In the genomic region with DNA sequence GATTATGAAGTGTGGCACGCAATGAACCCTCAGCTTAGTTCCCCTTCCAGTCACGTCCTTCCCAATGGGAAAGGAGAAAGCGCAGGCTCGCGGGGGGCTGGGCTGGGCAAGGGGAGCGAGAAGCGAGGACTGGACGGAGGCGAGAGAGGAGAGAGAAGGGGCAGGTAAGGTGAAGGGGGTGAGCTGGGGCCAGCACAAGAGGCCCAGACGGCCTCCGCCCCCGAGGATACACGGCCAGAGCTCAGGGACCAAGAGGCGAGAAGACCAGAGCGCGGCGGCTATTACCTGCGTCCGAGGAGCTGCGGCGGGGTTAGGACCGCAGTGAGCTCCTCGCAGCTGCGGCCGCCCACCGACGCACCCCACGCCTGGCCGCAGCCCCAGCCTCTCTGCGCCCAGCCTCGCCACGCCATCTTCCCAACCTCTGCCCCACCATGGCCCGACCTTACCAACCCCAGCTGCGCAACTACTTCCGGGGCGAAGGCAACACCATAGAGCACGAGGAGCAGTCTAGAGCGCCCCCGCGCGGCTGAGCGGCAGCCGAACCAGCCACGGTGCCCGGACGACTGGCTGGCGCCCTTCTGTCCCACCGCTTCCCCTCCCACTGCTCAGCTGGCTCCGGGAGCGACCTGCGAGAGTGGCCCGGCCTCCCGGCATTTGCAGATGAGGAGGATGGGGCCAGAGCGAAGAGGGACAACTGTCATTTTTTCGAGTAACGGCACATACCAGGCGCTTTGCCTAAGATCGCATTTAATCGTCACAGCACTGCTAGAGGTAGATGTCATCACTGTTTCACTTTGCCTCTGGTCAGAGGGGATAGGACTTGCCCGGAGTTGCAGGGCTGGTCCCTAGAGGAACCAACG, we compare ENCODE assay signal across 8 cellular contexts. TPM values are rescaled to one million over a fixed set of nuclear protein-coding genes. Genes with fewer than 3 reads are reported as not detected.
DNase-seq lines count a peak whose midpoint lies in the region; ATAC-seq and TF ChIP-seq lines count a peak whose summit lies in the region.

A gene with protein sequence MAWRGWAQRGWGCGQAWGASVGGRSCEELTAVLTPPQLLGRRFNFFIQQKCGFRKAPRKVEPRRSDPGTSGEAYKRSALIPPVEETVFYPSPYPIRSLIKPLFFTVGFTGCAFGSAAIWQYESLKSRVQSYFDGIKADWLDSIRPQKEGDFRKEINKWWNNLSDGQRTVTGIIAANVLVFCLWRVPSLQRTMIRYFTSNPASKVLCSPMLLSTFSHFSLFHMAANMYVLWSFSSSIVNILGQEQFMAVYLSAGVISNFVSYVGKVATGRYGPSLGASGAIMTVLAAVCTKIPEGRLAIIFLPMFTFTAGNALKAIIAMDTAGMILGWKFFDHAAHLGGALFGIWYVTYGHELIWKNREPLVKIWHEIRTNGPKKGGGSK (minus strand): TSS at position 444 of the 860 bp plus-strand sequence. CDS start 34 bp downstream, at position 410.

- H3K4me3 ChIP-seq in CD4-positive, CD25-positive, alpha-beta regulatory T cell (ENCODE audit: low read depth, low read length) = peak within 1 kb of the TSS; percentile 87
- H3K4me3 ChIP-seq in right lobe of liver = peak within 1 kb of the TSS; percentile 79 to 100 (median 99)

- H3K4me1 ChIP-seq in CD4-positive, CD25-positive, alpha-beta regulatory T cell (ENCODE audit: control insufficient read depth, insufficient read depth, low read length, poor library complexity, severe bottlenecking) = peaks cover 29% of the 10 kb centered on the region
- peaks cover 0 to 9% (median 2%) of the 10 kb centered on the region in 4 donors for H3K4me1 ChIP-seq in right lobe of liver

- H3K4me3 Mint-ChIP-seq in CD4-positive, CD25-positive, alpha-beta regulatory T cell = peak within 1 kb of the TSS; percentile 91 to 98 (median 94)

- no peaks in the 10 kb centered on the region for H3K27me3 ChIP-seq in CD4-positive, CD25-positive, alpha-beta regulatory T cell (ENCODE audit: control insufficient read depth, insufficient read depth, low read length)
- no peaks in the 10 kb centered on the region for H3K27me3 ChIP-seq in right lobe of liver

- H3K9me3 Mint-ChIP-seq in CD4-positive, CD25-positive, alpha-beta regulatory T cell = no peaks in the 10 kb centered on the region

- peak; percentile 92 to 95 (median 93) for DNase-seq in CD4-positive, CD25-positive, alpha-beta regulatory T cell
- DNase-seq in NCI-H748 treated with DMSO at 0.1 percent for 48 hours (lab: John Stamatoyannopoulos, UW) (peak; percentile 73), dermis microvascular lymphatic vessel endothelial cell (ENCODE audit: low read depth in 2 of 2) (peak; percentile 80 to 93), right lobe of liver (peak; percentile 96 to 97 (median 97))
- peak; percentile 96 for DNase-seq in activated CD4-positive, alpha-beta T cell treated with anti-CD3 and anti-CD28 coated beads, Interleukin-2, amount 50 U/mL, for 4 hours
- peak; percentile 93 to 98 for DNase-seq in stimulated activated CD4-positive, alpha-beta T cell treated with anti-CD3 and anti-CD28 coated beads, Interleukin-4, amount 100 ng/mL, for 4 hours

- peaks cover 2% of the 10 kb centered on the region for H3K36me3 ChIP-seq in CD4-positive, CD25-positive, alpha-beta regulatory T cell (ENCODE audit: control insufficient read depth, insufficient read depth, low read length)
- H3K36me3 ChIP-seq in right lobe of liver = no peaks in the 10 kb centered on the region

- peak within 1 kb of the TSS; percentile 88 to 94 (median 91) for H3K27ac Mint-ChIP-seq in CD4-positive, CD25-positive, alpha-beta regulatory T cell

- peak; percentile 100 for ATAC-seq in CD4-positive, CD25-positive, alpha-beta regulatory T cell (ENCODE audit: low read depth in 2 of 2)
- peak; percentile 99 for ATAC-seq in GM19395 (IDR thresholded peaks at IDR 0.05; ENCODE audit: unreplicated experiment)
- peak; percentile 96 for ATAC-seq in HG03565 (IDR thresholded peaks at IDR 0.05; ENCODE audit: unreplicated experiment)
- ATAC-seq in right lobe of liver = peak; percentile 99 to 100 (median 100)

- no peaks in the 10 kb centered on the region for H3K9me3 ChIP-seq in CD4-positive, CD25-positive, alpha-beta regulatory T cell (ENCODE audit: control insufficient read depth in 2 of 2, low read length in 2 of 2)
- no peaks in the 10 kb centered on the region for H3K9me3 ChIP-seq in right lobe of liver

- peaks cover 21 to 53% (median 34%) of the 10 kb centered on the region in 4 donors for H3K4me1 Mint-ChIP-seq in CD4-positive, CD25-positive, alpha-beta regulatory T cell

- intact Hi-C loops in right lobe of liver (cut with DNase I) = no loop called here

- 2% methylated on average over 31 of the region's 61 CpGs for WGBS in right lobe of liver (ENCODE audit: insufficient coverage, low coverage, low lambda C conversion rate, missing lambda C conversion rate)

- H3K36me3 Mint-ChIP-seq in CD4-positive, CD25-positive, alpha-beta regulatory T cell = peaks cover 8% of the 10 kb centered on the region

- H3K27me3 Mint-ChIP-seq in CD4-positive, CD25-positive, alpha-beta regulatory T cell = peaks cover 6% of the 10 kb centered on the region

- H3K27ac ChIP-seq in CD4-positive, CD25-positive, alpha-beta regulatory T cell (ENCODE audit: insufficient read depth, low read length, poor library complexity, severe bottlenecking) = peak within 1 kb of the TSS; percentile 67
- peak within 1 kb of the TSS; percentile 63 to 75 (median 69) for H3K27ac ChIP-seq in right lobe of liver

- TF ChIP-seq CTCF in right lobe of liver (IDR thresholded peaks at IDR 0.05) = peak; percentile 94 to 97 (median 97)

- peak; percentile 77 for TF ChIP-seq POLR2A in right lobe of liver (IDR thresholded peaks at IDR 0.05)

RNA-seq across cellular contexts. Expression of the gene that starts here (rescaled TPM):
- 45.6 TPM for total RNA-seq in CD4-positive, CD25-positive, alpha-beta regulatory T cell
- 100 to 1,000 TPM; 101 to 119 (median 116) TPM for polyA plus RNA-seq in CD4-positive, CD25-positive, alpha-beta regulatory T cell
- total RNA-seq in dermis microvascular lymphatic vessel endothelial cell (26.8 and 28.8 TPM in 2 replicates), right lobe of liver (10 to 100 TPM; 23.7 to 29.0 (median 26.2) TPM)

Comparison
In these comparisons a context has a peak if more than half of its experiments do, and no peak if none do; other contexts are left out.
1. Peak in every context shown above with its lines: DNase-seq, ATAC-seq, H3K4me3 ChIP-seq and H3K27ac ChIP-seq.